ENCODE assay signal across 26 cellular contexts in the genomic region with DNA sequence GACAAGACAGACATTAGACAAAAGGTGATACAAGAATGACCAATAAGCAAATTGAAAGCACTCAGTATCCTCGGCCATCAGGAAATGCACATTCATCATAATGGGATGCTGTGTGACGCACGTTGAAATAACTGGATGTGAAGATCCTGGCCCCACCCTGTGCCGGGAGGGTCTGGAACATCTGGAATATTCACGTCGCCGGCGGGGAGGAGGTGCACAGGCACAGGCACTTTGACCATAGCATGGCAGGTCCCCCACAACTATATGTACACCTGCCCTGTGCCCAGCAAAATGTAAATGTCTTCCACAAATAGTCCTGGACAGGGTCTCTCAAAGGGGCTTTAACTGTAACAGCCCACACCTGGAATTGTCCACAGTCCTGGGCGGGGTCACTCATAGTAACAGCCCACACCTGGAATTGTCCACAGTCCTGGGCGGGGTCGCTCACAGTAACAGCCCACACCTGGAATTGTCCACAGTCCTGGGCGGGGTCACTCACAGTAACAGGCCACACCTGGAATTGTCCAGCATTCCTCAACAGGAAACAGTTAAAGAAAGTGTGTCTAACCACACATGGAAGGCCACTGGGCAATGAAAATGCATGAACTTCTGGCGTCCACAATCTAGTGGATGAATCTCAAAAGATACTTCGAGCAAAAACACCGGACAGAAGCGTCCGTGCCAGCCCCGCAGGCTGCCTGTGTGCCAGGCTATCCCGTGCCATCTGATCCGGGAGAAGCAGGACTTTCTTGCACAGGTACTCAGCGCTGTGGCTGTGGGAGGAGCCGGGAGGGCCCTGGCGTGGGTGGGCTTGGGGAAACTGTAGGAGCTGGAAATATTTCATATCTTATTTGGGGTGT.
DNase-seq lines count a peak whose midpoint lies in the region; ATAC-seq, FAIRE-seq and TF ChIP-seq lines count a peak whose summit lies in the region.
"Had no signal": no experiment of that assay in that cellular context is flagged by ENCODE, and none has a peak within 500 bp of the region (broad histone marks: within the 10 kb centered on the region; RNA-seq: fewer than 3 reads in every experiment).

No MANE protein-coding gene starts in this region.

- no peak overlapping the region for H3K9ac ChIP-seq in endodermal cell (ENCODE audit: extremely low read depth, low read length, poor library complexity, severe bottlenecking)
- H3K9ac ChIP-seq: SK-N-SH had no signal

- FAIRE-seq in urothelium cell line (lab: Jason Lieb, UNC) = peak; percentile 84
- FAIRE-seq: endothelial cell of umbilical vein had no signal

- DNase-seq in right atrium auricular region (ENCODE audit: low spot score) = peak; percentile 51
- no peak for DNase-seq in left cardiac atrium
- DNase-seq in endodermal cell = peak; percentile 23
- DNase-seq in naive B cell = no peak
- DNase-seq in urothelium cell line (ENCODE audit: low spot score) = no peak
- no peak for DNase-seq in SK-N-DZ (ENCODE audit: low spot score)
- DNase-seq in inferior parietal cortex (ENCODE audit: extremely low spot score) = no peak
- DNase-seq in SIG-M5 (lab: John Stamatoyannopoulos, UW) = no peak
- DNase-seq: activated CD4-positive, alpha-beta T cell treated with anti-CD3 and anti-CD28 coated beads for 1 hour; activated CD8-positive, alpha-beta T cell treated with anti-CD3 and anti-CD28 coated beads, Interleukin-2, amount 10 ng/mL, durations not matched to agents 7 days and 5 days; activated effector memory CD4-positive, alpha-beta T cell treated with anti-CD3 and anti-CD28 coated beads, Interleukin-2, amount 50 U/mL, for 16 hours; DMS79 treated with DMSO at 0.1 percent for 48 hours; H7; hippocampal formation; NCI-H1105; NCI-H1930; NCI-H69; sigmoid colon; SK-N-SH; stimulated activated CD4-positive, alpha-beta T cell treated with anti-CD3 and anti-CD28 coated beads, Interleukin-15, amount 100 ng/mL, for 24 hours; T-helper 2 cell; thyroid gland had no signal

- no peak overlapping the region for H3K4me3 Mint-ChIP-seq in endodermal cell
- peak overlapping the region in 1 of 8 donors; percentile 65 for H3K4me3 Mint-ChIP-seq in naive B cell
- H3K4me3 Mint-ChIP-seq: activated CD8-positive, alpha-beta T cell treated with anti-CD3 and anti-CD28 coated beads, Interleukin-2, amount 10 ng/mL, durations not matched to agents 7 days and 5 days; stimulated activated naive CD8-positive, alpha-beta T cell treated with anti-CD3 and anti-CD28 coated beads, Interleukin-15, Interleukin-2, amounts not matched to agents 100 ng/mL and 50 ng/mL, for 24 hours had no signal

- ATAC-seq in left cardiac atrium (no peak), naive B cell (ENCODE audit: low read depth in 2 of 2) (no peak)
- ATAC-seq: activated CD8-positive, alpha-beta T cell treated with anti-CD3 and anti-CD28 coated beads, Interleukin-2, amount 10 ng/mL, durations not matched to agents 7 days and 5 days; gastroesophageal sphincter had no signal

- no peak overlapping the region for H3K27ac Mint-ChIP-seq in endodermal cell
- peak overlapping the region; percentile 85 to 99 (median 96) for H3K27ac Mint-ChIP-seq in naive B cell
- H3K27ac Mint-ChIP-seq: activated CD8-positive, alpha-beta T cell treated with anti-CD3 and anti-CD28 coated beads, Interleukin-2, amount 10 ng/mL, durations not matched to agents 7 days and 5 days; stimulated activated naive CD8-positive, alpha-beta T cell treated with anti-CD3 and anti-CD28 coated beads, Interleukin-15, Interleukin-2, amounts not matched to agents 100 ng/mL and 50 ng/mL, for 24 hours had no signal

- H3K27me3 Mint-ChIP-seq in endodermal cell (ENCODE audit: insufficient read depth) = peaks cover 5% of the 10 kb centered on the region
- no peaks in the 10 kb centered on the region for H3K27me3 Mint-ChIP-seq in naive B cell
- H3K27me3 Mint-ChIP-seq: stimulated activated naive CD8-positive, alpha-beta T cell treated with anti-CD3 and anti-CD28 coated beads, Interleukin-15, Interleukin-2, amounts not matched to agents 100 ng/mL and 50 ng/mL, for 24 hours had no signal

- H3K9me3 ChIP-seq in right atrium auricular region (no peaks in the 10 kb centered on the region), endodermal cell (ENCODE audit: control insufficient read depth, low read length) (no peaks in the 10 kb centered on the region)
- H3K9me3 ChIP-seq: sigmoid colon, SK-N-SH, thyroid gland had no signal

- intact Hi-C loops in left cardiac atrium (cut with DNase I) = no loop called here

- H3K4me1 Mint-ChIP-seq in endodermal cell (no peaks in the 10 kb centered on the region), naive B cell (peaks cover 22 to 41% (median 31%) of the 10 kb centered on the region in 3 donors)

- no peak overlapping the region for H3K4me3 ChIP-seq in right atrium auricular region
- H3K4me3 ChIP-seq in endodermal cell (ENCODE audit: low read length) = no peak overlapping the region
- H3K4me3 ChIP-seq: gastroesophageal sphincter, sigmoid colon, thyroid gland had no signal

- no peaks in the 10 kb centered on the region for H3K27me3 ChIP-seq in right atrium auricular region
- no peaks in the 10 kb centered on the region for H3K27me3 ChIP-seq in endodermal cell (ENCODE audit: control insufficient read depth, insufficient read depth, low read length, poor library complexity, severe bottlenecking)
- H3K27me3 ChIP-seq: thyroid gland had no signal

- TF ChIP-seq CTCF in right atrium auricular region (IDR thresholded peaks at IDR 0.05) (no peak), endodermal cell (conservative IDR thresholded peaks at IDR 0.05) (no peak)

- H3K9me3 Mint-ChIP-seq in endodermal cell (peaks cover 9% of the 10 kb centered on the region), naive B cell (peaks cover 0 to 12% (median 3%) of the 10 kb centered on the region in 7 donors)
- H3K9me3 Mint-ChIP-seq: stimulated activated naive CD8-positive, alpha-beta T cell treated with anti-CD3 and anti-CD28 coated beads, Interleukin-15, Interleukin-2, amounts not matched to agents 100 ng/mL and 50 ng/mL, for 24 hours had no signal

- no peaks in the 10 kb centered on the region for H3K36me3 ChIP-seq in right atrium auricular region
- no peaks in the 10 kb centered on the region for H3K36me3 ChIP-seq in endodermal cell (ENCODE audit: control insufficient read depth, insufficient read depth, low read length)
- H3K36me3 ChIP-seq: gastroesophageal sphincter, sigmoid colon, thyroid gland had no signal

- H3K4me1 ChIP-seq in right atrium auricular region (no peaks in the 10 kb centered on the region), endodermal cell (ENCODE audit: control insufficient read depth, insufficient read depth, low read length) (no peaks in the 10 kb centered on the region)
- H3K4me1 ChIP-seq: gastroesophageal sphincter, sigmoid colon, thyroid gland had no signal

- peaks cover 5% of the 10 kb centered on the region for H3K36me3 Mint-ChIP-seq in endodermal cell (ENCODE audit: low read depth)
- H3K36me3 Mint-ChIP-seq in naive B cell = peaks cover 0 to 3% of the 10 kb centered on the region in 2 donors

- 91 to 96% methylated on average over 17 to 23 of the region's 23 CpGs for WGBS in endodermal cell (ENCODE audit: insufficient coverage in 1 of 2, insufficient read length in 1 of 2), 2 experiments

- H3K27ac ChIP-seq in right atrium auricular region (no peak overlapping the region), endodermal cell (ENCODE audit: low read depth, low read length) (no peak overlapping the region)
- H3K27ac ChIP-seq: gastroesophageal sphincter, RWPE1, sigmoid colon, thyroid gland had no signal

Comparison
In these comparisons a context has a peak if more than half of its experiments do, and no peak if none do; other contexts are left out.
1. DNase-seq: peak in right atrium auricular region (single experiment) and endodermal cell (single experiment); none in left cardiac atrium (single experiment), naive B cell (single experiment), urothelium cell line (single experiment), SK-N-DZ (single experiment), inferior parietal cortex (single experiment) and SIG-M5 (single experiment).